In the genomic region with DNA sequence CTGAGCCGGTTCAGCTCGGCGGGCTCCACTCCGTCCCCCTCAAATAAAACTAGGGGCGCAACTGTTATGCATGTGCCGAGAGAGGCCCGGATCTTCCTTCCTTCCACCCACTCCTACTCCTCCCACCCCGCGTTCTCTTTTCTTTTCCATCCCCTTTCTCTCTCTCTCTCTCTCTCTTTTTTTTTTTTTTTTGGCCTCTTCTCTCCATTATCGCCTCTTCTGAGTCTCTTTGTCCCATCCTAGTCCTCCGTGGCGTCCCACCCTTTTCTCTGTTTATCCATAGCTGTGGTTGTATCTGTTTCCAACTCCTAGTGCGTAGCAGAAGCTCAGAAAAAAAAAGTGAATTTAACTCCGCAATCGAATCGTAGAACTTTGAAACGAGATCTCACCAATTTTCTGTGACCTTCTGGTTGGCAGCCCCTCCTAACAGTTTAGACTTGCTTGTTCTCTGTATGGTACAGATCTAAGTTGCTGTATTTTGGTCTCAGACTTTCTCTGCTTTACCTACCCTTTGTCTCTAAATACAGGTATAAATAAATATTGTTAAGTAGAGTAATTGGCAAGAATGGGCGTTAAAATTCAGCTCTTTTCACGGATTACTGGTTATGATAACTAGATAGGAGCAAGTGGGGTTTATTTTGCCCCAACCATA, we compare ENCODE assay signal across 1 cellular context.
TF ChIP-seq lines count a peak whose summit lies in the region.

No MANE protein-coding gene starts in this region.

TF ChIP-seq in HepG2, 621 proteins besides CTCF, POLR2A, EP300 and RAD21:
- TF ChIP-seq SRSF9 (IDR thresholded peaks at IDR 0.05; ENCODE audit: borderline replicate concordance, insufficient read depth, low read depth, low read length, poor library complexity, severe bottlenecking) (no peak), EED (CRISPR knock-in tag; IDR thresholded peaks at IDR 0.05) (no peak), ZZZ3 (CRISPR knock-in tag; IDR thresholded peaks at IDR 0.05; ENCODE audit: borderline replicate concordance) (no peak), AKAP8 (CRISPR knock-in tag; IDR thresholded peaks at IDR 0.05) (no peak), ZFP1 (CRISPR knock-in tag; IDR thresholded peaks at IDR 0.05) (no peak), MXI1 (IDR thresholded peaks at IDR 0.05; ENCODE audit: borderline replicate concordance, low read depth, low read length) (no peak), RBM39 (IDR thresholded peaks at IDR 0.05; ENCODE audit: low read depth, low read length, poor library complexity, severe bottlenecking) (no peak), ZNF7 (CRISPR knock-in tag; IDR thresholded peaks at IDR 0.05) (no peak), YEATS4 (CRISPR knock-in tag; IDR thresholded peaks at IDR 0.05; ENCODE audit: borderline replicate concordance) (no peak), CBX2 (IDR thresholded peaks at IDR 0.05; ENCODE audit: low read depth, low read length) (0 out of 2 replicates have a peak, but pooled peaks have one; percentile 48), CBX2 (CRISPR knock-in tag; IDR thresholded peaks at IDR 0.05; ENCODE audit: low read depth) (no peak), ZSCAN30 (CRISPR knock-in tag; IDR thresholded peaks at IDR 0.05) (no peak), ZNF484 (CRISPR knock-in tag; IDR thresholded peaks at IDR 0.05; ENCODE audit: borderline replicate concordance, low read depth) (no peak), ZNF432 (CRISPR knock-in tag; IDR thresholded peaks at IDR 0.05; ENCODE audit: borderline replicate concordance) (no peak), KLF12 (CRISPR knock-in tag; IDR thresholded peaks at IDR 0.05; ENCODE audit: borderline replicate concordance) (0 out of 2 replicates have a peak, but pooled peaks have one; percentile 8)
